14 cellular contexts compared by ENCODE assay signal in the genomic region with DNA sequence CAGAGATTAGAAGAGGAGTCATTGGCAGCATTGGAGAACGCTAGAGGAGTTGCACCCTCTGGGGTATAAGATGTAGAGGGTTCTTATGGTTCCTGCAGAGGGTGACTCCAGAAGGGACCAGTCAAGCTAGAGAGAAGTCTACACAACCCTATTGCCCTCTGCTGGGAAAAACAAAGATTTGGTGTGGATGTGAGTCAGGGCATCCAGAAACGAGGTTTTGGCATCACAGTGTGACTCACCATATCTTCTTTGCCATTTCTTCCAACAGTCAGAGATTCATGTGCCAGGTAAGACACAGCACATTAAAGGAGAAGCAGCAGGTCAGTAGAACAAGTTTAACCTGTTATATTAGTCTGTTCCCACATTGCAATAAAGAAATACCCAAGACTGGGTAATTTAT.
"Had no signal": no experiment of that assay in that cellular context is flagged by ENCODE, and none has a peak within 500 bp of the region (broad histone marks: within the 10 kb centered on the region; RNA-seq: fewer than 3 reads in every experiment).

No MANE protein-coding gene starts in this region.

- H3K9me3 ChIP-seq: gastrocnemius medialis, pancreas had no signal

- H3K27me3 Mint-ChIP-seq: activated naive CD8-positive, alpha-beta T cell; stimulated activated naive CD8-positive, alpha-beta T cell treated with anti-CD3 and anti-CD28 coated beads, Interleukin-15, Interleukin-2, amounts not matched to agents 100 ng/mL and 50 ng/mL, for 24 hours had no signal

- H3K27ac ChIP-seq: dorsolateral prefrontal cortex, gastrocnemius medialis, heart right ventricle, left ventricle myocardium inferior, pancreas, thoracic aorta had no signal

- DNase-seq: activated CD4-positive, alpha-beta T cell treated with anti-CD3 and anti-CD28 coated beads, Interleukin-2, amount 50 U/mL, for 48 hours; activated CD4-positive, CD25-positive, alpha-beta regulatory T cell treated with anti-CD3 and anti-CD28 coated beads, Interleukin-2, amount 50 U/mL, for 72 hours; activated gamma-delta T cell; activated T-cell treated with anti-CD3 and anti-CD28 coated beads, Interleukin-2, amount 50 U/mL, for 4 hours; amygdala; dorsolateral prefrontal cortex; gastrocnemius medialis; heart right ventricle; left ventricle myocardium inferior; pancreas; stimulated activated CD4-positive, alpha-beta T cell treated with anti-CD3 and anti-CD28 coated beads, Interleukin-4, amount 100 ng/mL, for 1 hour had no signal

- H3K27me3 ChIP-seq: dorsolateral prefrontal cortex, gastrocnemius medialis, heart right ventricle, pancreas had no signal

- H3K4me1 ChIP-seq: gastrocnemius medialis, heart right ventricle, left ventricle myocardium inferior, pancreas had no signal

- H3K4me3 Mint-ChIP-seq: activated naive CD8-positive, alpha-beta T cell; activated T-cell treated with anti-CD3 and anti-CD28 coated beads, Interleukin-2, amount 50 U/mL, for 4 hours; stimulated activated naive CD8-positive, alpha-beta T cell treated with anti-CD3 and anti-CD28 coated beads, Interleukin-15, Interleukin-2, amounts not matched to agents 100 ng/mL and 50 ng/mL, for 24 hours had no signal

- H3K9me3 Mint-ChIP-seq: stimulated activated naive CD8-positive, alpha-beta T cell treated with anti-CD3 and anti-CD28 coated beads, Interleukin-15, Interleukin-2, amounts not matched to agents 100 ng/mL and 50 ng/mL, for 24 hours had no signal

- ATAC-seq: activated T-cell treated with anti-CD3 and anti-CD28 coated beads, Interleukin-2, amount 50 U/mL, for 4 hours; gastrocnemius medialis; heart right ventricle; pancreas had no signal

- H3K36me3 Mint-ChIP-seq: activated naive CD8-positive, alpha-beta T cell had no signal

- H3K27ac Mint-ChIP-seq: activated naive CD8-positive, alpha-beta T cell; stimulated activated naive CD8-positive, alpha-beta T cell treated with anti-CD3 and anti-CD28 coated beads, Interleukin-15, Interleukin-2, amounts not matched to agents 100 ng/mL and 50 ng/mL, for 24 hours had no signal

- H3K4me3 ChIP-seq: dorsolateral prefrontal cortex, gastrocnemius medialis, heart right ventricle, left ventricle myocardium inferior, pancreas, thoracic aorta had no signal

- H3K36me3 ChIP-seq: gastrocnemius medialis, heart right ventricle, left ventricle myocardium inferior, pancreas, thoracic aorta had no signal
